28 cellular contexts compared by ENCODE assay signal in the genomic region with DNA sequence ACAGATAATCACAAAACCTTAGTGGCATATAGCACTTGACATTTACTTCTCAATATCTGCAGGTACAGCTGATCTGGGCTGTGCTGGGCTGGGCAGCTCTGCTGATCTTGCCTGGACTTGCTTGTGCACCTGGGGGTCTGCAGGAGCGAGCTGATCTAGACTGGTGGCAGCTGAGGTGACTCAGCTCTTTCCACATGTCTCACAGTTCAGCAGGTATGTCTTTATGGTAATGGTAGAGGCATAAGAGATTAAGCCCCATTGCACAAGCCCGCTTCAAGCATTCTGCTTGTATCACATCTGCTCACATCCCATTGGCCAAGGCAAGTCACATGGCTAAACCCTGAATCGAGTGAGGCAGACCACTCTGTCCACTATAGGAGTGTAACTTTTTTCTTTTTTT.
"Had no signal": no experiment of that assay in that cellular context is flagged by ENCODE, and none has a peak within 500 bp of the region (broad histone marks: within the 10 kb centered on the region; RNA-seq: fewer than 3 reads in every experiment).

No MANE protein-coding gene starts in this region.

- FAIRE-seq: endometrium had no signal

- H3K9me3 ChIP-seq: gastroesophageal sphincter, heart left ventricle, left lung, ovary, psoas muscle, sigmoid colon, testis, tibial artery, upper lobe of right lung, uterus had no signal

- DNase-seq: cortex of kidney; effector memory CD8-positive, alpha-beta T cell; foreskin fibroblast; heart left ventricle; left cardiac atrium; left lung; mesendoderm; midbrain; naive thymus-derived CD8-positive, alpha-beta T cell; nephron progenitor cell; nucleus accumbens; ovary; posterior cingulate gyrus; psoas muscle; right cardiac atrium; sigmoid colon; stimulated activated CD4-positive, alpha-beta T cell treated with anti-CD3 and anti-CD28 coated beads, Interleukin-2, amount 100 ng/mL, for 24 hours; stimulated activated CD4-positive, alpha-beta T cell treated with anti-CD3 and anti-CD28 coated beads, Interleukin-4, amount 100 ng/mL, for 24 hours; stimulated activated naive CD8-positive, alpha-beta T cell treated with anti-CD3 and anti-CD28 coated beads, Interleukin-15, Interleukin-2, amounts not matched to agents 100 U/mL and 50 U/mL, for 24 hours; substantia nigra; testis; tibial artery; upper lobe of right lung; uterus had no signal

- H3K79me2 ChIP-seq: hepatocyte had no signal

- H3K36me3 ChIP-seq: gastroesophageal sphincter, heart left ventricle, left lung, ovary, sigmoid colon, tibial artery, upper lobe of right lung, uterus had no signal

- ATAC-seq: effector memory CD8-positive, alpha-beta T cell; gastroesophageal sphincter; heart left ventricle; left cardiac atrium; left lung; naive thymus-derived CD8-positive, alpha-beta T cell; psoas muscle; right cardiac atrium; stimulated activated effector memory CD8-positive, alpha-beta T cell treated with anti-CD3 and anti-CD28 coated beads, Interleukin-12 subunit alpha, Interleukin-12 subunit beta, amount 100 ng/mL, for 72 hours; stimulated activated naive CD8-positive, alpha-beta T cell treated with anti-CD3 and anti-CD28 coated beads, Interleukin-15, Interleukin-2, amounts not matched to agents 100 U/mL and 50 U/mL, for 24 hours; upper lobe of right lung had no signal

- H2AFZ ChIP-seq: hepatocyte had no signal

- H3K4me1 ChIP-seq: gastroesophageal sphincter, left lung, psoas muscle, sigmoid colon, testis, tibial artery, upper lobe of right lung, uterus had no signal

- H3K4me3 ChIP-seq: gastroesophageal sphincter, heart left ventricle, hepatocyte, left lung, ovary, psoas muscle, sigmoid colon, testis, tibial artery, upper lobe of right lung, uterus had no signal

- H3K27ac ChIP-seq: gastroesophageal sphincter, heart left ventricle, hepatocyte, left lung, ovary, psoas muscle, sigmoid colon, testis, tibial artery, upper lobe of right lung, uterus had no signal

- H3K4me2 ChIP-seq: hepatocyte had no signal

- H3K27me3 ChIP-seq: gastroesophageal sphincter, hepatocyte, left lung, ovary, sigmoid colon, testis, tibial artery, upper lobe of right lung, uterus had no signal
